ENCODE assay signal across 15 cellular contexts in the genomic region with DNA sequence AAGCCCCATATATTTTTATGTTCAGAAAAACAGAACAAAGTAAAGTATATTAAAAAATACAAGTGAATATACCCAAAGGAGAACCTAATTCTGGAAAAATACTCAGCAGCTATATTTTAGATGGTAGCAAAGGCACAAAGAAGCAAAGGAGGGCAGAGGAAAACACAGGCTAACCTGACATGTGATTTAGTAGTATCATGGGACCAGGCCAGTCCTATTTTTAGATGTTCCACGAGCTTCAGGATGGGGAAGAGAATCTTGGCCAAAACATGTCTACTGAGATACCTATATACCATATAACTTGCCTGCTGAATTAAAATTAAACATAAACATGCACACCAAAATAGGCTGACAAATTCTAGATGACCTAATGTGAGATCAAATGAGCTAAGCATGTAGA. TPM values are rescaled to one million over a fixed set of nuclear protein-coding genes. Genes with fewer than 3 reads are reported as not detected.
DNase-seq lines count a peak whose midpoint lies in the region; ATAC-seq and TF ChIP-seq lines count a peak whose summit lies in the region.
"Had no signal": no experiment of that assay in that cellular context is flagged by ENCODE, and none has a peak within 500 bp of the region (broad histone marks: within the 10 kb centered on the region; RNA-seq: fewer than 3 reads in every experiment).

No MANE protein-coding gene starts in this region.

- H3K27ac Mint-ChIP-seq in stimulated activated naive CD8-positive, alpha-beta T cell treated with anti-CD3 and anti-CD28 coated beads, Interleukin-15, Interleukin-2, amounts not matched to agents 100 ng/mL and 50 ng/mL, for 24 hours = peak overlapping the region; percentile 42
- H3K27ac Mint-ChIP-seq in stimulated activated naive CD8-positive, alpha-beta T cell treated with anti-CD3 and anti-CD28 coated beads, Interleukin-15, amount 100 ng/mL, for 72 hours = no peak overlapping the region
- H3K27ac Mint-ChIP-seq in type B pancreatic cell = no peak overlapping the region
- H3K27ac Mint-ChIP-seq: activated CD4-positive, alpha-beta T cell treated with anti-CD3 and anti-CD28 coated beads, Interleukin-2, amount 10 ng/mL, durations not matched to agents 24 days and 14 days; activated T-cell treated with anti-CD3 and anti-CD28 coated beads, Interleukin-2, amount 50 U/mL, for 72 hours; H9 had no signal

- peaks cover 0 to 47% (median 23%) of the 10 kb centered on the region in 9 donors for H3K4me1 ChIP-seq in heart right ventricle

- intact Hi-C loops in heart right ventricle (cut with DNase I) = loop anchor here in 3 of 10 donors (5.0 to 10.0 kb wide), 3 partner anchors 46 to 51 kb away; no protein-coding TSS in a partner anchor

- no peaks in the 10 kb centered on the region for H3K27me3 Mint-ChIP-seq in stimulated activated naive CD8-positive, alpha-beta T cell treated with anti-CD3 and anti-CD28 coated beads, Interleukin-15, Interleukin-2, amounts not matched to agents 100 ng/mL and 50 ng/mL, for 24 hours
- H3K27me3 Mint-ChIP-seq in stimulated activated naive CD8-positive, alpha-beta T cell treated with anti-CD3 and anti-CD28 coated beads, Interleukin-15, amount 100 ng/mL, for 72 hours = no peaks in the 10 kb centered on the region
- no peaks in the 10 kb centered on the region for H3K27me3 Mint-ChIP-seq in type B pancreatic cell
- H3K27me3 Mint-ChIP-seq: activated CD4-positive, alpha-beta T cell treated with anti-CD3 and anti-CD28 coated beads, Interleukin-2, amount 10 ng/mL, durations not matched to agents 24 days and 14 days had no signal

- peak overlapping the region; percentile 56 to 85 (median 78) for H3K27ac ChIP-seq in heart right ventricle

- WGBS in heart right ventricle, 2 donors = 0% methylated on average over 1 of the region's 1 CpG

- H3K36me3 ChIP-seq in heart right ventricle = peaks cover 0 to 42% (median 7%) of the 10 kb centered on the region in 9 donors

- no peak for ATAC-seq in stimulated activated naive CD8-positive, alpha-beta T cell treated with anti-CD3 and anti-CD28 coated beads, Interleukin-15, amount 100 ng/mL, for 72 hours
- ATAC-seq in heart right ventricle (peak; percentile 73 to 93 (median 83)), HG03108 (IDR thresholded peaks at IDR 0.05; ENCODE audit: unreplicated experiment) (no peak)
- ATAC-seq: activated T-cell treated with anti-CD3 and anti-CD28 coated beads, Interleukin-2, amount 50 U/mL, for 72 hours; Panc1 had no signal

- no peak overlapping the region for H3K4me3 ChIP-seq in heart right ventricle

- peaks cover 34% of the 10 kb centered on the region for H3K36me3 Mint-ChIP-seq in stimulated activated naive CD8-positive, alpha-beta T cell treated with anti-CD3 and anti-CD28 coated beads, Interleukin-15, Interleukin-2, amounts not matched to agents 100 ng/mL and 50 ng/mL, for 24 hours (ENCODE audit: low read depth)
- peaks cover 16% of the 10 kb centered on the region for H3K36me3 Mint-ChIP-seq in type B pancreatic cell

- no peaks in the 10 kb centered on the region for H3K9me3 ChIP-seq in heart right ventricle

- peaks cover 3% of the 10 kb centered on the region for H3K4me1 Mint-ChIP-seq in stimulated activated naive CD8-positive, alpha-beta T cell treated with anti-CD3 and anti-CD28 coated beads, Interleukin-15, Interleukin-2, amounts not matched to agents 100 ng/mL and 50 ng/mL, for 24 hours (ENCODE audit: low read depth)
- H3K4me1 Mint-ChIP-seq in stimulated activated naive CD8-positive, alpha-beta T cell treated with anti-CD3 and anti-CD28 coated beads, Interleukin-15, amount 100 ng/mL, for 72 hours = peaks cover 23% of the 10 kb centered on the region
- peaks cover 19% of the 10 kb centered on the region for H3K4me1 Mint-ChIP-seq in type B pancreatic cell (ENCODE audit: unreplicated experiment)
- H3K4me1 Mint-ChIP-seq: H9 had no signal

- H3K27me3 ChIP-seq in heart right ventricle = no peaks in the 10 kb centered on the region

- DNase-seq in stimulated activated naive CD8-positive, alpha-beta T cell treated with anti-CD3 and anti-CD28 coated beads, Interleukin-15, amount 100 ng/mL, for 72 hours = no peak
- DNase-seq in heart right ventricle = peak in 1 of 2 donors; percentile 36
- DNase-seq in pons (ENCODE audit: low spot score) = peak; percentile 69
- DNase-seq in DMS 273 (lab: John Stamatoyannopoulos, UW; ENCODE audit: unreplicated experiment) = no peak
- DNase-seq in SHP77 treated with DMSO at 0.1 percent for 48 hours (lab: John Stamatoyannopoulos, UW) = no peak
- DNase-seq in type B pancreatic cell (ENCODE audit: extremely low spot score, unreplicated experiment) = no peak
- DNase-seq: activated CD4-positive, alpha-beta T cell treated with anti-CD3 and anti-CD28 coated beads, Interleukin-2, amount 10 ng/mL, durations not matched to agents 24 days and 14 days; activated T-cell treated with anti-CD3 and anti-CD28 coated beads, Interleukin-2, amount 50 U/mL, for 72 hours; H9; Kasumi-1; NCI-H2029 had no signal

- TF ChIP-seq CTCF in heart right ventricle (IDR thresholded peaks at IDR 0.05) = no peak
- no peak for TF ChIP-seq CTCF in type B pancreatic cell (conservative IDR thresholded peaks at IDR 0.05)

- H3K4me3 Mint-ChIP-seq in stimulated activated naive CD8-positive, alpha-beta T cell treated with anti-CD3 and anti-CD28 coated beads, Interleukin-15, Interleukin-2, amounts not matched to agents 100 ng/mL and 50 ng/mL, for 24 hours = no peak overlapping the region
- H3K4me3 Mint-ChIP-seq in stimulated activated naive CD8-positive, alpha-beta T cell treated with anti-CD3 and anti-CD28 coated beads, Interleukin-15, amount 100 ng/mL, for 72 hours = no peak overlapping the region
- no peak overlapping the region for H3K4me3 Mint-ChIP-seq in type B pancreatic cell
- H3K4me3 Mint-ChIP-seq: activated CD4-positive, alpha-beta T cell treated with anti-CD3 and anti-CD28 coated beads, Interleukin-2, amount 10 ng/mL, durations not matched to agents 24 days and 14 days; activated T-cell treated with anti-CD3 and anti-CD28 coated beads, Interleukin-2, amount 50 U/mL, for 72 hours; H9 had no signal

- no peaks in the 10 kb centered on the region for H3K9me3 Mint-ChIP-seq in stimulated activated naive CD8-positive, alpha-beta T cell treated with anti-CD3 and anti-CD28 coated beads, Interleukin-15, Interleukin-2, amounts not matched to agents 100 ng/mL and 50 ng/mL, for 24 hours
- no peaks in the 10 kb centered on the region for H3K9me3 Mint-ChIP-seq in stimulated activated naive CD8-positive, alpha-beta T cell treated with anti-CD3 and anti-CD28 coated beads, Interleukin-15, amount 100 ng/mL, for 72 hours
- no peaks in the 10 kb centered on the region for H3K9me3 Mint-ChIP-seq in type B pancreatic cell
- H3K9me3 Mint-ChIP-seq: activated CD4-positive, alpha-beta T cell treated with anti-CD3 and anti-CD28 coated beads, Interleukin-2, amount 10 ng/mL, durations not matched to agents 24 days and 14 days; activated T-cell treated with anti-CD3 and anti-CD28 coated beads, Interleukin-2, amount 50 U/mL, for 72 hours; H9 had no signal

RNA-seq across cellular contexts. Expression of gene SMYD4, which starts 32.9 kb away (rescaled TPM):
- 10 to 100 TPM in 4 of 10 donors, 1 to 10 TPM in 6; 7.2 to 13.5 (median 9.3) TPM for total RNA-seq in heart right ventricle
- polyA plus RNA-seq in heart right ventricle = 1 to 10 TPM; 4.6 to 6.9 TPM
- 18.0 and 22.5 TPM in 2 replicates for total RNA-seq in type B pancreatic cell (ENCODE audit: low replicate concordance)

RNA-seq across cellular contexts. Expression of gene RPA1, which starts 33.0 kb away (rescaled TPM):
- total RNA-seq in heart right ventricle (10 to 100 TPM; 51.1 to 96.6 (median 75.4) TPM), type B pancreatic cell (ENCODE audit: low replicate concordance) (91.5 and 129 TPM in 2 replicates)
- 10 to 100 TPM in 1 of 2 donors, 1 to 10 TPM in 1; 7.2 to 32.3 TPM for polyA plus RNA-seq in heart right ventricle

RNA-seq across cellular contexts. Expression of gene SERPINF1, which starts 34.9 kb away (rescaled TPM):
- total RNA-seq in heart right ventricle (100 to 1,000 TPM in 4 of 10 donors, 10 to 100 TPM in 6; 26.2 to 185 (median 89.1) TPM), type B pancreatic cell (ENCODE audit: low replicate concordance) (9.6 and 98.8 TPM in 2 replicates)
- polyA plus RNA-seq in heart right ventricle = 100 to 1,000 TPM; 181 to 247 TPM
- total RNA-seq: activated CD4-positive, alpha-beta T cell treated with anti-CD3 and anti-CD28 coated beads, Interleukin-2, amount 10 ng/mL, durations not matched to agents 24 days and 14 days had no signal

RNA-seq across cellular contexts. Expression of gene SERPINF2, which starts 54.1 kb away (rescaled TPM):
- total RNA-seq in heart right ventricle (1 to 10 TPM in 3 of 10 donors, under 1 TPM in 5, not detected in 2; 0.18 to 1.3 (median 0.41) TPM), type B pancreatic cell (ENCODE audit: low replicate concordance) (28.3 and 36.3 TPM in 2 replicates)
- 1 to 10 TPM; 2.0 to 2.8 TPM for polyA plus RNA-seq in heart right ventricle
- total RNA-seq: pulmonary artery endothelial cell had no signal

Comparison
In these comparisons a context has a peak if more than half of its experiments do, and no peak if none do; other contexts are left out.
1. ATAC-seq: peak in heart right ventricle (8 of 8); none in stimulated activated naive CD8-positive, alpha-beta T cell treated with anti-CD3 and anti-CD28 coated beads, Interleukin-15, amount 100 ng/mL, for 72 hours (single experiment) and HG03108 (single experiment).